7 cellular contexts compared by ENCODE assay signal in genomic region chr14:39102265-39102968, GRCh38. TPM values are rescaled to one million over a fixed set of nuclear protein-coding genes. Genes with fewer than 3 reads are reported as not detected.
DNase-seq lines count a peak whose midpoint lies in the region; ATAC-seq and TF ChIP-seq lines count a peak whose summit lies in the region.

No MANE protein-coding gene starts in this region.

- no peaks in the 10 kb centered on the region for H3K9me3 Mint-ChIP-seq in activated T-cell treated with anti-CD3 and anti-CD28 coated beads, Interleukin-2, amount 50 U/mL, for 72 hours
- peaks cover 4% of the 10 kb centered on the region for H3K9me3 Mint-ChIP-seq in glutamatergic neuron (ENCODE audit: unreplicated experiment)

- 1 to 3% (median 1%) methylated on average over 10 to 23 of the region's 23 CpGs for WGBS in ovary, 3 donors

- peak; percentile 28 for ATAC-seq in GM21515 (IDR thresholded peaks at IDR 0.05; ENCODE audit: unreplicated experiment)
- ATAC-seq in activated T-cell treated with anti-CD3 and anti-CD28 coated beads, Interleukin-2, amount 50 U/mL, for 72 hours (replicated peaks in 1 of 2) = no peak

- DNase-seq in ELR (ENCODE audit: low read depth) (peak; percentile 53), HuH-7.5 (ENCODE audit: low spot score) (peak; percentile 18), glutamatergic neuron (no peak), ovary (no peak), NCI-H226 (no peak)
- DNase-seq in activated T-cell treated with anti-CD3 and anti-CD28 coated beads, Interleukin-2, amount 50 U/mL, for 72 hours = no peak

- H3K36me3 ChIP-seq in ovary = no peaks in the 10 kb centered on the region

- no peak for TF ChIP-seq POLR2A in ovary (IDR thresholded peaks at IDR 0.05)

- peak overlapping the region; percentile 98 for H3K4me3 Mint-ChIP-seq in activated T-cell treated with anti-CD3 and anti-CD28 coated beads, Interleukin-2, amount 50 U/mL, for 72 hours
- peak overlapping the region; percentile 94 for H3K4me3 Mint-ChIP-seq in glutamatergic neuron (ENCODE audit: unreplicated experiment)

- H3K27me3 ChIP-seq in ovary = no peaks in the 10 kb centered on the region

- H3K4me1 Mint-ChIP-seq in activated T-cell treated with anti-CD3 and anti-CD28 coated beads, Interleukin-2, amount 50 U/mL, for 72 hours (ENCODE audit: low read depth) = peaks cover 54% of the 10 kb centered on the region
- peaks cover 2% of the 10 kb centered on the region for H3K4me1 Mint-ChIP-seq in glutamatergic neuron (ENCODE audit: low read depth, unreplicated experiment)

- peak overlapping the region; percentile 98 for H3K27ac Mint-ChIP-seq in activated T-cell treated with anti-CD3 and anti-CD28 coated beads, Interleukin-2, amount 50 U/mL, for 72 hours
- peak overlapping the region; percentile 91 for H3K27ac Mint-ChIP-seq in glutamatergic neuron (ENCODE audit: unreplicated experiment)

- H3K27me3 Mint-ChIP-seq in activated T-cell treated with anti-CD3 and anti-CD28 coated beads, Interleukin-2, amount 50 U/mL, for 72 hours (ENCODE audit: low read depth) = no peaks in the 10 kb centered on the region
- peaks cover 3% of the 10 kb centered on the region for H3K27me3 Mint-ChIP-seq in glutamatergic neuron (ENCODE audit: unreplicated experiment)

- no peak for TF ChIP-seq EP300 in ovary (IDR thresholded peaks at IDR 0.05)

- peak overlapping the region; percentile 77 for H3K4me3 ChIP-seq in ovary

- TF ChIP-seq CTCF in glutamatergic neuron (IDR thresholded peaks at IDR 0.05; ENCODE audit: partially characterized antibody, unreplicated experiment) = no peak
- TF ChIP-seq CTCF in ovary (IDR thresholded peaks at IDR 0.05) = no peak

- H3K27ac ChIP-seq in ovary = peak overlapping the region; percentile 85 to 97

- no peaks in the 10 kb centered on the region for H3K9me3 ChIP-seq in ovary

- peaks cover 2% of the 10 kb centered on the region for H3K4me1 ChIP-seq in ovary (ENCODE audit: insufficient read depth)

- intact Hi-C loops in ovary (cut with DNase I) = loop anchor here in 1 of 4 donors (2.0 kb wide), 2 partner anchors 72 to 330 kb away; partner anchors contain the start of genes FBXO33 and PNN

- H3K36me3 Mint-ChIP-seq in activated T-cell treated with anti-CD3 and anti-CD28 coated beads, Interleukin-2, amount 50 U/mL, for 72 hours (ENCODE audit: insufficient read depth in 2 of 2) = peaks cover 4 to 5% of the 10 kb centered on the region in 2 donors
- no peaks in the 10 kb centered on the region for H3K36me3 Mint-ChIP-seq in glutamatergic neuron (ENCODE audit: unreplicated experiment)

RNA-seq across cellular contexts. Expression of gene SEC23A, which starts 0.6 kb away (rescaled TPM):
- 10 to 100 TPM; 60.9 to 71.3 TPM for total RNA-seq in activated T-cell treated with anti-CD3 and anti-CD28 coated beads, Interleukin-2, amount 50 U/mL, for 72 hours
- total RNA-seq in glutamatergic neuron (ENCODE audit: unreplicated experiment) (59.2 TPM), ovary (10 to 100 TPM; 52.9 to 93.2 (median 87.3) TPM)
- polyA plus RNA-seq in ovary = 10 to 100 TPM; 28.5 to 49.9 TPM

RNA-seq across cellular contexts. Expression of gene GEMIN2, which starts 11.7 kb away (rescaled TPM):
- total RNA-seq in activated T-cell treated with anti-CD3 and anti-CD28 coated beads, Interleukin-2, amount 50 U/mL, for 72 hours = 10 to 100 TPM; 25.5 to 27.2 TPM
- 16.1 TPM for total RNA-seq in glutamatergic neuron (ENCODE audit: unreplicated experiment)
- 10 to 100 TPM in 5 of 7 donors, 1 to 10 TPM in 2; 8.8 to 19.8 (median 15.5) TPM for total RNA-seq in ovary
- polyA plus RNA-seq in ovary = 10 to 100 TPM in 1 of 2 donors, 1 to 10 TPM in 1; 8.2 to 13.1 TPM

Comparison
In these comparisons a context has a peak if more than half of its experiments do, and no peak if none do; other contexts are left out.
1. DNase-seq: peak in ELR (single experiment) and HuH-7.5 (single experiment); none in activated T-cell treated with anti-CD3 and anti-CD28 coated beads, Interleukin-2, amount 50 U/mL, for 72 hours (0 of 2), glutamatergic neuron (single experiment), ovary (0 of 5) and NCI-H226 (single experiment).